ENCODE assay signal across 9 cellular contexts in genomic region chr1:248449821-248450465, GRCh38. TPM values are rescaled to one million over a fixed set of nuclear protein-coding genes. Genes with fewer than 3 reads are reported as not detected.
DNase-seq lines count a peak whose midpoint lies in the region; ATAC-seq and TF ChIP-seq lines count a peak whose summit lies in the region.
"Not testable (repeated sequence)": the region's sequence is repeated elsewhere in the genome, so short reads cannot be mapped to it uniquely, and the experiment has no call there.
"Had no signal": no experiment of that assay in that cellular context is flagged by ENCODE, and none has a peak within 500 bp of the region (broad histone marks: within the 10 kb centered on the region; RNA-seq: fewer than 3 reads in every experiment).

No MANE protein-coding gene starts in this region.

- not testable (repeated sequence) for H3K36me3 ChIP-seq in GM06990 (ENCODE audit: control insufficient read depth, insufficient read depth, low read length); OCI-LY3 (replicated peaks; ENCODE audit: low read depth, low read length)

- H3K36me3 Mint-ChIP-seq in naive B cell: not testable (repeated sequence)

- H4K20me1 ChIP-seq in OCI-LY3 (ENCODE audit: insufficient read depth, low read length): not testable (repeated sequence)

- H3K79me2 ChIP-seq in OCI-LY3 (ENCODE audit: low read length): not testable (repeated sequence)

- H3K4me1 Mint-ChIP-seq in naive B cell: peaks cover 26 to 33% (median 26%) of the 10 kb centered on the region in 3 donors

- peak overlapping the region; percentile 51 for H3K4me3 ChIP-seq in GM06990 (replicated peaks; ENCODE audit: low read depth, low read length)
- H3K4me3 ChIP-seq in OCI-LY3 (ENCODE audit: low read length): not testable (repeated sequence)

- not testable (repeated sequence) for H3K27ac ChIP-seq in OCI-LY3 (ENCODE audit: low read length)

- H3K4me3 Mint-ChIP-seq in naive B cell: peak overlapping the region in 7 of 8 donors; percentile 6 to 83 (median 61)

- H3K9ac ChIP-seq in OCI-LY3 (ENCODE audit: low read length): not testable (repeated sequence)

- peak overlapping the region; percentile 26; the same call in 1 of the 2 replicates for H3K4me2 ChIP-seq in OCI-LY3 (ENCODE audit: low read length)

- not testable (repeated sequence) for H3K9me3 Mint-ChIP-seq in naive B cell

- H3K4me1 ChIP-seq in OCI-LY3 (ENCODE audit: low read length): peaks cover 11% of the 10 kb centered on the region

- not testable (repeated sequence) for H3K9me3 ChIP-seq in OCI-LY3 (ENCODE audit: insufficient read depth, low read length)

- peak; percentile 1 for ATAC-seq in GM18502 (IDR thresholded peaks at IDR 0.05; ENCODE audit: poor library complexity, unreplicated experiment)
- peak; percentile 1 for ATAC-seq in GM18909 (IDR thresholded peaks at IDR 0.05; ENCODE audit: poor library complexity, unreplicated experiment)
- ATAC-seq in GM21390 (IDR thresholded peaks at IDR 0.05; ENCODE audit: unreplicated experiment): peak; percentile 3
- ATAC-seq in GM21786 (IDR thresholded peaks at IDR 0.05; ENCODE audit: unreplicated experiment): peak; percentile 1
- peak; percentile 9 for ATAC-seq in HG03135 (IDR thresholded peaks at IDR 0.05; ENCODE audit: unreplicated experiment)
- not testable (repeated sequence) for ATAC-seq in naive B cell (ENCODE audit: low read depth in 2 of 2)

- TF ChIP-seq CTCF in GM06990 (IDR thresholded peaks at IDR 0.05; ENCODE audit: insufficient read depth, low read length, poor library complexity, severe bottlenecking); OCI-LY3 (IDR thresholded peaks at IDR 0.05; ENCODE audit: low read depth, low read length): not testable (repeated sequence)

- not testable (repeated sequence) for H3K27me3 Mint-ChIP-seq in naive B cell

- H3K27me3 ChIP-seq in GM06990 (replicated peaks; ENCODE audit: control insufficient read depth, insufficient read depth, low read length); OCI-LY3 (ENCODE audit: low read depth, low read length): not testable (repeated sequence)

- not testable (repeated sequence) for DNase-seq in GM06990 (ENCODE audit: extremely low read depth, insufficient read length); naive B cell

- peak overlapping the region; percentile 74 to 96 (median 91) for H3K27ac Mint-ChIP-seq in naive B cell

- H2AFZ ChIP-seq in OCI-LY3 (ENCODE audit: low read depth, low read length): not testable (repeated sequence)

RNA-seq across cellular contexts. Expression of gene OR2T2, which starts 4.5 kb away (rescaled TPM):
- polyA plus RNA-seq in naive B cell (ENCODE audit: low read depth in 6 of 6): under 1 TPM in 3 of 6 donors, not detected in 3; 0.19 to 0.71 (median 0.53) TPM
- polyA plus RNA-seq: CD4-positive, CD25-positive, alpha-beta regulatory T cell had no signal

RNA-seq across cellular contexts. Expression of gene OR2T3, which starts 23.2 kb away (rescaled TPM):
- polyA plus RNA-seq in naive B cell (ENCODE audit: low read depth in 6 of 6): under 1 TPM in 2 of 6 donors, not detected in 4; 0.32 to 0.59 TPM
- polyA plus RNA-seq: CD4-positive, CD25-positive, alpha-beta regulatory T cell had no signal

RNA-seq across cellular contexts. Expression of gene OR2T5, which starts 38.4 kb away (rescaled TPM):
- not detected for polyA plus RNA-seq in naive B cell (ENCODE audit: low read depth in 6 of 6)
- polyA plus RNA-seq: CD4-positive, CD25-positive, alpha-beta regulatory T cell had no signal

RNA-seq across cellular contexts. Expression of gene OR2T1, which starts 47.1 kb away (rescaled TPM):
- not detected for polyA plus RNA-seq in naive B cell (ENCODE audit: low read depth in 6 of 6)
- polyA plus RNA-seq: CD4-positive, CD25-positive, alpha-beta regulatory T cell had no signal

RNA-seq across cellular contexts. Expression of gene OR2G6, which starts 57.9 kb away (rescaled TPM):
- under 1 TPM in 4 of 6 donors, not detected in 2; 0.19 to 0.80 (median 0.49) TPM for polyA plus RNA-seq in naive B cell (ENCODE audit: low read depth in 6 of 6)
- polyA plus RNA-seq: CD4-positive, CD25-positive, alpha-beta regulatory T cell had no signal
